In the genomic region with DNA sequence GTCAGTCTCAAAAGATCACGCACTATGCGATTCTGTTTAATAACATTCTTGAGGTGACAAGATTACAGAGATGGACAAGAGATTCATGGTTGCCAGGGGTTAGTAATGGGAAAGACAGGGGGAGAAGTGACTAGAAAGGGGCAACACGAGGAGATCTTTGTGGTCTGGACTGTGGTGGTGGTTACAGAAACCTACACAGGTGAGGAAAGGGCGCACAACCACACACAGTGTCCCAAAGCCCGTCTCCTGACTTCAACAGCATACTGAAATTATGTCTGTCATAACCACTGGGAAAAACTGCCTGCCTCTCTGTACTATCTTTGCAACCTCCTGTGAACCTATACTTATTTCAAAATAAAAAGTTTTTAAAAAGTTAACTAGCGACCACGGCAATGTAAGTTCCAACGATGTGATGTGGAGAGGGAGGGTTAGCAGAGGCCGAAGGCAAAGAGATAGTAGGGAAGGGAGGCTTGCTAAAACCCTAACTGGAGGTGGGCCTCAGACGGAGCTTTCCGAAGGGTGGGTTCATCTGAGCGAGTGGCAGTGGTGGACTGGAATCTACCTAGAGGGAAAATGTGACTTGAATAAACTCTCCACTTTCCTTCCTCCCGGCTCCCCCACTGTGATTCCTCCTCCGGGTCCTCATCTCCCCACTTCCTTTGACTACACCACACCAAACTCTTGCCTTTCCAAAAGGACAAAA, we compare ENCODE assay signal across 25 cellular contexts. TPM values are rescaled to one million over a fixed set of nuclear protein-coding genes. Genes with fewer than 3 reads are reported as not detected.
DNase-seq lines count a peak whose midpoint lies in the region; ATAC-seq and TF ChIP-seq lines count a peak whose summit lies in the region.
"Had no signal": no experiment of that assay in that cellular context is flagged by ENCODE, and none has a peak within 500 bp of the region (broad histone marks: within the 10 kb centered on the region; RNA-seq: fewer than 3 reads in every experiment).

No MANE protein-coding gene starts in this region.

- peaks cover 48% of the 10 kb centered on the region for H3K4me1 Mint-ChIP-seq in activated naive CD8-positive, alpha-beta T cell treated with anti-CD3 and anti-CD28 coated beads, Interleukin-2, amount 50 U/mL, for 24 hours
- peaks cover 38% of the 10 kb centered on the region for H3K4me1 Mint-ChIP-seq in activated naive CD8-positive, alpha-beta T cell treated with anti-CD3 and anti-CD28 coated beads for 36 hours
- H3K4me1 Mint-ChIP-seq in WTC11 (peaks cover 78% of the 10 kb centered on the region), nephron (peaks cover 75% of the 10 kb centered on the region)

- H3K9me3 ChIP-seq in tibial artery (no peaks in the 10 kb centered on the region), colonic mucosa (no peaks in the 10 kb centered on the region)
- H3K9me3 ChIP-seq: body of pancreas had no signal

- POLR2A ChIA-PET in WTC11 (lab: Charles Lee): no interaction called here

- no peak overlapping the region for H3K4me3 Mint-ChIP-seq in activated naive CD8-positive, alpha-beta T cell treated with anti-CD3 and anti-CD28 coated beads, Interleukin-2, amount 50 U/mL, for 24 hours
- no peak overlapping the region for H3K4me3 Mint-ChIP-seq in activated naive CD8-positive, alpha-beta T cell treated with anti-CD3 and anti-CD28 coated beads for 36 hours
- H3K4me3 Mint-ChIP-seq in WTC11 (no peak overlapping the region), nephron (no peak overlapping the region)
- H3K4me3 Mint-ChIP-seq: activated naive CD4-positive, alpha-beta T cell treated with anti-CD3 and anti-CD28 coated beads, Interleukin-2, amount 50 U/mL, for 24 hours; activated T-cell treated with anti-CD3 and anti-CD28 coated beads, Interleukin-2, amount 50 U/mL, for 4 hours; CD14-positive monocyte; effector memory CD8-positive, alpha-beta T cell; natural killer cell treated with Interleukin-12 subunit alpha and Interleukin-12 subunit beta and Interleukin-15 and Interleukin-18, amount 100 ng/mL, for 72 hours had no signal

- peak overlapping the region; percentile 10 for H3K27ac Mint-ChIP-seq in activated naive CD8-positive, alpha-beta T cell treated with anti-CD3 and anti-CD28 coated beads, Interleukin-2, amount 50 U/mL, for 24 hours
- no peak overlapping the region for H3K27ac Mint-ChIP-seq in activated naive CD8-positive, alpha-beta T cell treated with anti-CD3 and anti-CD28 coated beads for 36 hours
- peak overlapping the region; percentile 91 for H3K27ac Mint-ChIP-seq in WTC11
- peak overlapping the region in 2 of 3 experiments; percentile 89 to 97 for H3K27ac Mint-ChIP-seq in nephron
- H3K27ac Mint-ChIP-seq: activated naive CD4-positive, alpha-beta T cell treated with anti-CD3 and anti-CD28 coated beads, Interleukin-2, amount 50 U/mL, for 24 hours; natural killer cell treated with Interleukin-12 subunit alpha and Interleukin-12 subunit beta and Interleukin-15 and Interleukin-18, amount 100 ng/mL, for 72 hours; progenitor cell of endocrine pancreas had no signal

- H3K27ac ChIP-seq in tibial artery (peak overlapping the region; percentile 66 to 69), colonic mucosa (no peak overlapping the region)
- H3K27ac ChIP-seq: body of pancreas had no signal

- H3K36me3 ChIP-seq in tibial artery (no peaks in the 10 kb centered on the region), colonic mucosa (no peaks in the 10 kb centered on the region)

- ATAC-seq in activated naive CD8-positive, alpha-beta T cell treated with anti-CD3 and anti-CD28 coated beads, Interleukin-2, amount 50 U/mL, for 24 hours: peak; percentile 87
- no peak for ATAC-seq in WTC11
- ATAC-seq: activated T-cell treated with anti-CD3 and anti-CD28 coated beads, Interleukin-2, amount 50 U/mL, for 4 hours; body of pancreas; effector memory CD8-positive, alpha-beta T cell; natural killer cell treated with Interleukin-12 subunit alpha and Interleukin-12 subunit beta and Interleukin-15 and Interleukin-18, amount 100 ng/mL, for 72 hours; T-cell had no signal

- H3K4me3 ChIP-seq in tibial artery (no peak overlapping the region), colonic mucosa (no peak overlapping the region)
- H3K4me3 ChIP-seq: body of pancreas, skin epidermis had no signal

- no peak overlapping the region for H3K9ac ChIP-seq in colonic mucosa (ENCODE audit: low read depth in 2 of 2, low read length in 2 of 2)

- H3K27me3 ChIP-seq in tibial artery: no peaks in the 10 kb centered on the region
- H3K27me3 ChIP-seq in colonic mucosa: no peaks in the 10 kb centered on the region
- H3K27me3 ChIP-seq: body of pancreas had no signal

- peak; percentile 39 for DNase-seq in activated naive CD8-positive, alpha-beta T cell treated with anti-CD3 and anti-CD28 coated beads, Interleukin-2, amount 50 U/mL, for 24 hours
- DNase-seq in activated naive CD8-positive, alpha-beta T cell treated with anti-CD3 and anti-CD28 coated beads for 36 hours: no peak
- DNase-seq in WTC11 (ENCODE audit: low spot score): no peak
- DNase-seq in tibial artery: no peak
- DNase-seq in RKO (ENCODE audit: low spot score): no peak
- DNase-seq in colonic mucosa: no peak
- DNase-seq in AG08395 (ENCODE audit: low spot score): no peak
- DNase-seq: activated CD4-positive, alpha-beta T cell treated with anti-CD3 and anti-CD28 coated beads, Interleukin-2, amount 50 U/mL, for 4 hours; activated T-cell treated with anti-CD3 and anti-CD28 coated beads, Interleukin-2, amount 50 U/mL, for 4 hours; body of pancreas; DMS153; effector memory CD8-positive, alpha-beta T cell; GF-D8; midbrain; MM.1S; NCI-H146; NCI-H774; stimulated activated CD4-positive, alpha-beta T cell treated with anti-CD3 and anti-CD28 coated beads, Interleukin-2, amount 100 ng/mL, for 48 hours; T-cell had no signal

- CTCF ChIA-PET in WTC11 (lab: Charles Lee): interaction anchor here (1.0 to 1.9 kb wide), 2 partner anchors 24 to 81 kb away, joined by 3 to 9 read pairs; no protein-coding TSS in a partner anchor

- H3K4me1 ChIP-seq in tibial artery (peaks cover 0 to 52% (median 33%) of the 10 kb centered on the region in 4 donors), colonic mucosa (peaks cover 9% of the 10 kb centered on the region)

- TF ChIP-seq CTCF in WTC11 (IDR thresholded peaks at IDR 0.05) (no peak), nephron (IDR thresholded peaks at IDR 0.05; ENCODE audit: unreplicated experiment in 3 of 3) (no peak), tibial artery (IDR thresholded peaks at IDR 0.05) (no peak), colonic mucosa (IDR thresholded peaks at IDR 0.05) (no peak)

- H3K9me3 Mint-ChIP-seq in activated naive CD8-positive, alpha-beta T cell treated with anti-CD3 and anti-CD28 coated beads, Interleukin-2, amount 50 U/mL, for 24 hours: no peaks in the 10 kb centered on the region
- H3K9me3 Mint-ChIP-seq in activated naive CD8-positive, alpha-beta T cell treated with anti-CD3 and anti-CD28 coated beads for 36 hours: no peaks in the 10 kb centered on the region
- H3K9me3 Mint-ChIP-seq in WTC11 (no peaks in the 10 kb centered on the region), nephron (no peaks in the 10 kb centered on the region)
- H3K9me3 Mint-ChIP-seq: activated naive CD4-positive, alpha-beta T cell treated with anti-CD3 and anti-CD28 coated beads, Interleukin-2, amount 50 U/mL, for 24 hours; activated T-cell treated with anti-CD3 and anti-CD28 coated beads, Interleukin-2, amount 50 U/mL, for 4 hours; CD14-positive monocyte; effector memory CD8-positive, alpha-beta T cell; natural killer cell treated with Interleukin-12 subunit alpha and Interleukin-12 subunit beta and Interleukin-15 and Interleukin-18, amount 100 ng/mL, for 72 hours; T-cell had no signal

- intact Hi-C loops in tibial artery (cut with DNase I; ENCODE audit: low total_unique reads) (loop anchor here (5.0 kb wide), 1 partner anchor 38 kb away; no protein-coding TSS in a partner anchor), colonic mucosa (cut with DNase I) (no loop called here)

- H3K36me3 Mint-ChIP-seq in activated naive CD8-positive, alpha-beta T cell treated with anti-CD3 and anti-CD28 coated beads, Interleukin-2, amount 50 U/mL, for 24 hours (ENCODE audit: low read depth): peaks cover 1% of the 10 kb centered on the region
- H3K36me3 Mint-ChIP-seq in activated naive CD8-positive, alpha-beta T cell treated with anti-CD3 and anti-CD28 coated beads for 36 hours: no peaks in the 10 kb centered on the region
- H3K36me3 Mint-ChIP-seq in WTC11 (no peaks in the 10 kb centered on the region), nephron (ENCODE audit: low read depth) (peaks cover 16% of the 10 kb centered on the region)
- H3K36me3 Mint-ChIP-seq: natural killer cell treated with Interleukin-12 subunit alpha and Interleukin-12 subunit beta and Interleukin-15 and Interleukin-18, amount 100 ng/mL, for 72 hours had no signal

- H3K27me3 Mint-ChIP-seq in activated naive CD8-positive, alpha-beta T cell treated with anti-CD3 and anti-CD28 coated beads, Interleukin-2, amount 50 U/mL, for 24 hours: no peaks in the 10 kb centered on the region
- H3K27me3 Mint-ChIP-seq in activated naive CD8-positive, alpha-beta T cell treated with anti-CD3 and anti-CD28 coated beads for 36 hours: no peaks in the 10 kb centered on the region
- H3K27me3 Mint-ChIP-seq in WTC11 (ENCODE audit: low read depth): no peaks in the 10 kb centered on the region
- no peaks in the 10 kb centered on the region for H3K27me3 Mint-ChIP-seq in nephron (ENCODE audit: low read depth)
- H3K27me3 Mint-ChIP-seq: activated naive CD4-positive, alpha-beta T cell treated with anti-CD3 and anti-CD28 coated beads, Interleukin-2, amount 50 U/mL, for 24 hours; effector memory CD8-positive, alpha-beta T cell; progenitor cell of endocrine pancreas; T-cell had no signal

TF ChIP-seq in WTC11, 78 proteins besides CTCF, POLR2A, EP300 and RAD21 (continues in another document):
- TF ChIP-seq GRHL2 (CRISPR knock-in tag; IDR thresholded peaks at IDR 0.05; ENCODE audit: insufficient replicate concordance, severe bottlenecking) (no peak), CREB1 (CRISPR knock-in tag; IDR thresholded peaks at IDR 0.05) (no peak), IRF2 (CRISPR knock-in tag; IDR thresholded peaks at IDR 0.05; ENCODE audit: borderline replicate concordance, low read depth) (no peak), HMGA2 (CRISPR knock-in tag; IDR thresholded peaks at IDR 0.05) (no peak)
- TF ChIP-seq, protein P1, sequence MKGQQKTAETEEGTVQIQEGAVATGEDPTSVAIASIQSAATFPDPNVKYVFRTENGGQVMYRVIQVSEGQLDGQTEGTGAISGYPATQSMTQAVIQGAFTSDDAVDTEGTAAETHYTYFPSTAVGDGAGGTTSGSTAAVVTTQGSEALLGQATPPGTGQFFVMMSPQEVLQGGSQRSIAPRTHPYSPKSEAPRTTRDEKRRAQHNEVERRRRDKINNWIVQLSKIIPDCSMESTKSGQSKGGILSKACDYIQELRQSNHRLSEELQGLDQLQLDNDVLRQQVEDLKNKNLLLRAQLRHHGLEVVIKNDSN (CRISPR knock-in tag; IDR thresholded peaks at IDR 0.05): no peak

RNA-seq across cellular contexts. Expression of a gene that starts 43.7 kb away (rescaled TPM):
- 10 to 100 TPM; 15.1 to 17.9 TPM for total RNA-seq in activated naive CD8-positive, alpha-beta T cell treated with anti-CD3 and anti-CD28 coated beads for 36 hours
- total RNA-seq in WTC11 (2021) (89.2 to 99.6 TPM (median 90.3 TPM) in 3 replicates), colonic mucosa (10 to 100 TPM; 19.7 to 24.8 TPM)
